ENCODE assay signal across 23 cellular contexts in genomic region chr14:44162197-44162596, GRCh38.
A peak's percentile ranks its signal among the peaks of the same experiment; 100 is the strongest.
DNase-seq lines count a peak whose midpoint lies in the region; ATAC-seq, FAIRE-seq and TF ChIP-seq lines count a peak whose summit lies in the region.
"Had no signal": no experiment of that assay in that cellular context is flagged by ENCODE, and none has a peak within 500 bp of the region (broad histone marks: within the 10 kb centered on the region; RNA-seq: fewer than 3 reads in every experiment).

No MANE protein-coding gene starts in this region.

- FAIRE-seq in HepG2 (lab: Jason Lieb, UNC) (no peak), bronchial epithelial cell (lab: Jason Lieb, UNC) (peak; percentile 47)
- FAIRE-seq: GM12892, H54 had no signal

- TF ChIP-seq POLR2A in HepG2 (IDR thresholded peaks at IDR 0.05; ENCODE audit: insufficient read depth in 1 of 2, low read depth in 2 of 2, low read length in 2 of 2) (no peak), right lobe of liver (IDR thresholded peaks at IDR 0.05) (no peak), transverse colon (IDR thresholded peaks at IDR 0.05) (no peak)

- H3K4me2 ChIP-seq in HepG2 (ENCODE audit: low read depth, low read length): peak overlapping the region; percentile 9; the same call in 1 of the 2 replicates
- no peak overlapping the region for H3K4me2 ChIP-seq in osteoblast (ENCODE audit: insufficient read depth, low read length)

- H3K27ac ChIP-seq in HepG2 (ENCODE audit: extremely low read length, insufficient read depth, low read length): no peak overlapping the region
- H3K27ac ChIP-seq in right lobe of liver: no peak overlapping the region
- H3K27ac ChIP-seq in transverse colon: no peak overlapping the region
- H3K27ac ChIP-seq in osteoblast (ENCODE audit: low read depth, low read length): no peak overlapping the region
- H3K27ac ChIP-seq: C4-2B, RWPE1, SJSA1 had no signal

- in situ Hi-C loops in HepG2 (cut with HindIII; ENCODE audit: extremely low pct_ligation_motif_present, low pct_unique_long_range_greater_than_20kb) (no loop called here), transverse colon (cut with MboI; ENCODE audit: low pct_ligation_motif_present in 1 of 4, low pct_unique_long_range_greater_than_20kb in 1 of 4, low sequenced_read_pairs in 3 of 4) (no loop called here)

- H4K20me1 ChIP-seq in HepG2 (ENCODE audit: insufficient read depth, low read length): no peaks in the 10 kb centered on the region
- H4K20me1 ChIP-seq in osteoblast (ENCODE audit: insufficient read depth, low read length): no peaks in the 10 kb centered on the region

- 0% methylated on average over 3 of the region's 5 CpGs for WGBS in HepG2 (ENCODE audit: low lambda C conversion rate)
- WGBS in right lobe of liver (ENCODE audit: insufficient coverage, low coverage, low lambda C conversion rate, missing lambda C conversion rate): 33% methylated on average over 1 of the region's 5 CpGs
- 68 to 74% methylated on average over 5 of the region's 5 CpGs for WGBS in transverse colon (ENCODE audit: low coverage in 1 of 2), 2 donors

- TF ChIP-seq CTCF in HepG2 (CRISPR knock-in tag; IDR thresholded peaks at IDR 0.05): no peak
- TF ChIP-seq CTCF in right lobe of liver (IDR thresholded peaks at IDR 0.05): no peak
- TF ChIP-seq CTCF in bronchial epithelial cell (IDR thresholded peaks at IDR 0.05; ENCODE audit: insufficient read depth, low read length, severe bottlenecking): no peak
- TF ChIP-seq CTCF in transverse colon (IDR thresholded peaks at IDR 0.05): no peak
- no peak for TF ChIP-seq CTCF in osteoblast (IDR thresholded peaks at IDR 0.05; ENCODE audit: extremely low read depth, low read depth, low read length)

- BruUV-seq in HepG2 (replicated peaks; lab: Mats Ljungman, UMichigan): no TSS peak

- peaks cover 10% of the 10 kb centered on the region for H3K4me1 ChIP-seq in HepG2 (ENCODE audit: insufficient read depth, low read length)
- no peaks in the 10 kb centered on the region for H3K4me1 ChIP-seq in right lobe of liver
- H3K4me1 ChIP-seq in transverse colon: no peaks in the 10 kb centered on the region
- no peaks in the 10 kb centered on the region for H3K4me1 ChIP-seq in osteoblast (ENCODE audit: insufficient read depth, low read length)
- H3K4me1 ChIP-seq: Caco-2, SJSA1 had no signal

- H3K9ac ChIP-seq in HepG2 (ENCODE audit: insufficient read depth, low read depth, low read length): no peak overlapping the region

- no peak overlapping the region for H3K4me3 ChIP-seq in HepG2 (replicated peaks in 1 of 3; ENCODE audit: insufficient read depth in 1 of 3, low read depth in 2 of 3, low read length in 3 of 3)
- no peak overlapping the region for H3K4me3 ChIP-seq in right lobe of liver
- H3K4me3 ChIP-seq in bronchial epithelial cell (ENCODE audit: low read depth, low read length): no peak overlapping the region
- no peak overlapping the region for H3K4me3 ChIP-seq in transverse colon
- H3K4me3 ChIP-seq in osteoblast (ENCODE audit: insufficient read depth, low read length): no peak overlapping the region
- H3K4me3 ChIP-seq: SJSA1 had no signal

- POLR2A ChIA-PET in HepG2 (lab: Yijun Ruan, JAX): no interaction called here

- TF ChIP-seq RAD21 in HepG2 (CRISPR knock-in tag; IDR thresholded peaks at IDR 0.05): no peak

- intact Hi-C loops in HepG2 (cut with micrococcal nuclease; ENCODE audit: unreplicated experiment): loop anchor here (5.0 kb wide), 1 partner anchor 695 kb away; no protein-coding TSS in a partner anchor
- intact Hi-C loops in right lobe of liver (cut with DNase I): no loop called here
- intact Hi-C loops in transverse colon (cut with DNase I; ENCODE audit: low total_unique reads): no loop called here

- H3K9me3 ChIP-seq in HepG2 (ENCODE audit: low read length): no peaks in the 10 kb centered on the region
- H3K9me3 ChIP-seq in right lobe of liver: no peaks in the 10 kb centered on the region
- H3K9me3 ChIP-seq in transverse colon: no peaks in the 10 kb centered on the region
- no peaks in the 10 kb centered on the region for H3K9me3 ChIP-seq in osteoblast (ENCODE audit: low read depth, low read length)
- H3K9me3 ChIP-seq: SJSA1 had no signal

- ATAC-seq in HepG2: peak; percentile 65
- no peak for ATAC-seq in right lobe of liver
- ATAC-seq in GM19035 (IDR thresholded peaks at IDR 0.05; ENCODE audit: unreplicated experiment): no peak
- ATAC-seq in HG03108 (IDR thresholded peaks at IDR 0.05; ENCODE audit: unreplicated experiment): no peak

- H3K79me2 ChIP-seq in HepG2 (ENCODE audit: insufficient read depth, low read length): no peaks in the 10 kb centered on the region
- no peaks in the 10 kb centered on the region for H3K79me2 ChIP-seq in osteoblast (ENCODE audit: insufficient read depth, low read length)

- H3K27me3 ChIP-seq in HepG2 (ENCODE audit: control insufficient read depth in 1 of 2, insufficient read depth in 2 of 2, low read length in 2 of 2) (no peaks in the 10 kb centered on the region), right lobe of liver (no peaks in the 10 kb centered on the region), bronchial epithelial cell (ENCODE audit: control insufficient read depth, insufficient read depth, low read length) (no peaks in the 10 kb centered on the region), transverse colon (no peaks in the 10 kb centered on the region), osteoblast (ENCODE audit: insufficient read depth, low read length) (no peaks in the 10 kb centered on the region)
- H3K27me3 ChIP-seq: SJSA1 had no signal

- TF ChIP-seq EP300 in HepG2 (IDR thresholded peaks at IDR 0.05; ENCODE audit: low read depth in 2 of 2, low read length in 2 of 2) (no peak), HepG2 (CRISPR knock-in tag; IDR thresholded peaks at IDR 0.05; ENCODE audit: borderline replicate concordance) (peak; percentile 16; the same call in 1 of the 2 replicates), transverse colon (IDR thresholded peaks at IDR 0.05; ENCODE audit: low read depth) (no peak)

- H3K36me3 ChIP-seq in HepG2 (replicated peaks in 1 of 2; ENCODE audit: control insufficient read depth in 1 of 2, insufficient read depth in 2 of 2, low read length in 2 of 2) (no peaks in the 10 kb centered on the region), right lobe of liver (no peaks in the 10 kb centered on the region), bronchial epithelial cell (ENCODE audit: control insufficient read depth, insufficient read depth, low read length) (no peaks in the 10 kb centered on the region), transverse colon (no peaks in the 10 kb centered on the region), osteoblast (ENCODE audit: insufficient read depth, low read length) (no peaks in the 10 kb centered on the region)
- H3K36me3 ChIP-seq: SJSA1 had no signal

- H2AFZ ChIP-seq in HepG2 (ENCODE audit: low read length): peak overlapping the region; percentile 15
- no peak overlapping the region for H2AFZ ChIP-seq in osteoblast (ENCODE audit: low read length)

- CTCF ChIA-PET in HepG2 (lab: Yijun Ruan, JAX; ENCODE audit: low intra/inter-chr PET ratio, low total read pairs): no interaction called here

- DNase-seq in HepG2 (ENCODE audit: low spot score): peak; percentile 33
- DNase-seq in right lobe of liver: no peak
- DNase-seq in NCI-H69 (lab: John Stamatoyannopoulos, UW): peak; percentile 7
- no peak for DNase-seq in bronchial epithelial cell (ENCODE audit: low read depth)
- DNase-seq in transverse colon: peak; percentile 11
- no peak for DNase-seq in osteoblast (ENCODE audit: insufficient read length, low spot score, missing footprints)
- DNase-seq: Caco-2, DMS79 treated with DMSO at 0.1 percent for 48 hours, GDM1, HFFc6, IMR-90, NCI-H1417 treated with DMSO at 0.1 percent for 48 hours, NCI-H2029, NCI-H2227 treated with DMSO at 0.1 percent for 48 hours, NCI-H524, SW 1271 had no signal

TF ChIP-seq in HepG2, 621 proteins besides CTCF, POLR2A, EP300 and RAD21 (continues in another document):
- TF ChIP-seq ATF5 (CRISPR knock-in tag; IDR thresholded peaks at IDR 0.05; ENCODE audit: low read depth) (no peak), NFIB (CRISPR knock-in tag; IDR thresholded peaks at IDR 0.05; ENCODE audit: borderline replicate concordance) (no peak), MAFG (CRISPR knock-in tag; IDR thresholded peaks at IDR 0.05) (peak; percentile 51; the same call in 1 of the 2 replicates), TEF (CRISPR knock-in tag; IDR thresholded peaks at IDR 0.05) (peak; percentile 54; the same call in 1 of the 2 replicates), CEBPG (CRISPR knock-in tag; IDR thresholded peaks at IDR 0.05) (no peak), AKAP8 (CRISPR knock-in tag; IDR thresholded peaks at IDR 0.05) (no peak), FOXO4 (CRISPR knock-in tag; conservative IDR thresholded peaks at IDR 0.05) (0 out of 2 replicates have a peak, but pooled peaks have one; percentile 17), ZNF552 (CRISPR knock-in tag; IDR thresholded peaks at IDR 0.05; ENCODE audit: borderline replicate concordance) (no peak), ZFX (CRISPR knock-in tag; IDR thresholded peaks at IDR 0.05; ENCODE audit: low read depth) (peak; percentile 26; the same call in 1 of the 2 replicates), POGZ (CRISPR knock-in tag; IDR thresholded peaks at IDR 0.05) (0 out of 2 replicates have a peak, but pooled peaks have one; percentile 35), FOXA1 (IDR thresholded peaks at IDR 0.05) (no peak), FOXA1 (CRISPR knock-in tag; IDR thresholded peaks at IDR 0.05) (peak; percentile 54; the same call in 1 of the 2 replicates)

Comparison
In these comparisons a context has a peak if more than half of its experiments do, and no peak if none do; other contexts are left out.
1. DNase-seq: peak in HepG2 (single experiment), NCI-H69 (single experiment) and transverse colon (single experiment); none in right lobe of liver (0 of 3), bronchial epithelial cell (single experiment) and osteoblast (single experiment).